Comparison of ENCODE assay signal across 13 cellular contexts in genomic region chr15:67746450-67746849, GRCh38.
DNase-seq lines count a peak whose midpoint lies in the region; ATAC-seq, FAIRE-seq and TF ChIP-seq lines count a peak whose summit lies in the region.
"Had no signal": no experiment of that assay in that cellular context is flagged by ENCODE, and none has a peak within 500 bp of the region (broad histone marks: within the 10 kb centered on the region; RNA-seq: fewer than 3 reads in every experiment).

No MANE protein-coding gene starts in this region.

- SMC1A ChIA-PET in GM12878 (lab: Charles Lee; ENCODE audit: uncharacterized antibody, unreplicated experiment), result interaction anchor here (0.9 to 3.0 kb wide), 8 partner anchors 8 to 245 kb away, joined by 3 to 12 read pairs (median 4); no protein-coding TSS in a partner anchor

- H3K36me3 Mint-ChIP-seq in naive thymus-derived CD4-positive, alpha-beta T cell, result peaks cover 0 to 12% (median 5%) of the 10 kb centered on the region in 5 donors

- no peak for TF ChIP-seq EP300 in GM12878 (IDR thresholded peaks at IDR 0.05; ENCODE audit: borderline replicate concordance in 1 of 2, control insufficient read depth in 1 of 2, low read depth in 2 of 2, low read length in 2 of 2)

- in situ Hi-C loops in GM12878 (cut with MboI), result no loop called here

- no peaks in the 10 kb centered on the region for H3K9me3 ChIP-seq in HUES6 (ENCODE audit: control insufficient read depth, insufficient read depth, low read depth, low read length)
- H3K9me3 ChIP-seq in GM12878 (replicated peaks; ENCODE audit: control insufficient read depth, insufficient read depth, low read length), result no peaks in the 10 kb centered on the region
- H3K9me3 ChIP-seq in naive thymus-derived CD4-positive, alpha-beta T cell (ENCODE audit: control insufficient read depth in 2 of 3, low read length in 3 of 3), result no peaks in the 10 kb centered on the region
- no peaks in the 10 kb centered on the region for H3K9me3 ChIP-seq in WERI-Rb-1 (ENCODE audit: severe bottlenecking)
- H3K9me3 ChIP-seq: gastrocnemius medialis, tibial nerve had no signal

- TF ChIP-seq CTCF in GM12878 (IDR thresholded peaks at IDR 0.05 in 2 of 3, conservative IDR thresholded peaks at IDR 0.05 in 1 of 3; ENCODE audit: control insufficient read depth in 2 of 3, extremely low read depth in 1 of 3, insufficient read depth in 1 of 3, low read depth in 3 of 3, low read length in 3 of 3) (no peak), WERI-Rb-1 (IDR thresholded peaks at IDR 0.05; ENCODE audit: low read depth, low read length) (no peak)

- H3K4me3 ChIP-seq in HUES6 (ENCODE audit: low read depth, low read length) (no peak overlapping the region), GM12878 (no peak overlapping the region), WERI-Rb-1 (ENCODE audit: low read depth, low read length) (no peak overlapping the region)
- H3K4me3 ChIP-seq in naive thymus-derived CD4-positive, alpha-beta T cell (ENCODE audit: low read length), result peak overlapping the region; percentile 12
- H3K4me3 ChIP-seq: dorsolateral prefrontal cortex, gastrocnemius medialis, tibial nerve had no signal

- TF ChIP-seq POLR2A in GM12878 (IDR thresholded peaks at IDR 0.05; ENCODE audit: low read depth, low read length), result no peak

- RAD21 ChIA-PET in GM12878 (lab: Charles Lee; ENCODE audit: unreplicated experiment), result interaction anchor here (0.9 kb wide), 1 partner anchor 12 kb away, joined by 3 read pairs; no protein-coding TSS in a partner anchor

- H3K4me1 ChIP-seq in HUES6 (ENCODE audit: control insufficient read depth, insufficient read depth, low read length), result peaks cover 33% of the 10 kb centered on the region
- peaks cover 5% of the 10 kb centered on the region for H3K4me1 ChIP-seq in GM12878 (ENCODE audit: control insufficient read depth, insufficient read depth, low read length)
- peaks cover 3 to 55% of the 10 kb centered on the region in 2 donors for H3K4me1 ChIP-seq in naive thymus-derived CD4-positive, alpha-beta T cell (ENCODE audit: control insufficient read depth in 2 of 2, insufficient read depth in 2 of 2, low read length in 2 of 2)
- H3K4me1 ChIP-seq: gastrocnemius medialis had no signal

- no peaks in the 10 kb centered on the region for H4K20me1 ChIP-seq in GM12878 (ENCODE audit: control insufficient read depth, insufficient read depth)

- no peak for ATAC-seq in GM12878
- ATAC-seq in naive thymus-derived CD4-positive, alpha-beta T cell, result no peak

- H3K9ac ChIP-seq in HUES6 (ENCODE audit: low read length) (no peak overlapping the region), GM12878 (ENCODE audit: control insufficient read depth, insufficient read depth, low read length) (no peak overlapping the region)

- no peak overlapping the region for H3K4me2 ChIP-seq in GM12878 (ENCODE audit: control insufficient read depth, insufficient read depth)

- intact Hi-C loops in GM12878 (cut with micrococcal nuclease; ENCODE audit: unreplicated experiment), result no loop called here
- intact Hi-C loops in naive thymus-derived CD4-positive, alpha-beta T cell (cut with micrococcal nuclease), result loop anchor here in 1 of 2 donors (1.0 to 10.0 kb wide), 2 partner anchors 12 to 122 kb away; no protein-coding TSS in a partner anchor

- peak overlapping the region; percentile 62; the same call in 1 of the 2 replicates for H3K27ac ChIP-seq in HUES6 (ENCODE audit: low read depth, low read length)
- no peak overlapping the region for H3K27ac ChIP-seq in GM12878 (ENCODE audit: control insufficient read depth, insufficient read depth)
- peak overlapping the region; percentile 21 for H3K27ac ChIP-seq in naive thymus-derived CD4-positive, alpha-beta T cell (ENCODE audit: low read depth, low read length)
- H3K27ac ChIP-seq in WERI-Rb-1, result no peak overlapping the region
- H3K27ac ChIP-seq: dorsolateral prefrontal cortex, gastrocnemius medialis had no signal

- H3K27me3 ChIP-seq in HUES6 (ENCODE audit: control insufficient read depth, insufficient read depth, low read length) (no peaks in the 10 kb centered on the region), GM12878 (replicated peaks in 1 of 2; ENCODE audit: control insufficient read depth in 2 of 2, insufficient read depth in 2 of 2, low read length in 1 of 2) (no peaks in the 10 kb centered on the region), WERI-Rb-1 (ENCODE audit: insufficient read depth, low read depth, severe bottlenecking) (no peaks in the 10 kb centered on the region)
- no peaks in the 10 kb centered on the region for H3K27me3 ChIP-seq in naive thymus-derived CD4-positive, alpha-beta T cell (ENCODE audit: control insufficient read depth in 2 of 2, insufficient read depth in 2 of 2, low read length in 2 of 2)
- H3K27me3 ChIP-seq: dorsolateral prefrontal cortex, gastrocnemius medialis, tibial nerve had no signal

- peak overlapping the region; percentile 3 to 79 (median 69) for H3K4me3 Mint-ChIP-seq in naive thymus-derived CD4-positive, alpha-beta T cell

- CTCF ChIA-PET in GM12878 (lab: Yijun Ruan, JAX), result interaction anchor here (0.8 to 1.4 kb wide), 3 partner anchors 14 to 245 kb away, joined by 3 to 6 read pairs (median 3); no protein-coding TSS in a partner anchor
- CTCF ChIA-PET in naive thymus-derived CD4-positive, alpha-beta T cell (lab: Charles Lee), result no interaction called here

- peak overlapping the region; percentile 4 to 89 (median 81) for H3K27ac Mint-ChIP-seq in naive thymus-derived CD4-positive, alpha-beta T cell

- WGBS in GM12878 (ENCODE audit: insufficient coverage, insufficient replicate concordance, low lambda C conversion rate, missing lambda C conversion rate), result 80% methylated on average over 4 of the region's 4 CpGs

- no peak for TF ChIP-seq RAD21 in GM12878 (IDR thresholded peaks at IDR 0.05; ENCODE audit: insufficient read depth, low read depth, low read length)

- no TSS peak for BruUV-seq in GM12878 (replicated peaks; lab: Mats Ljungman, UMichigan)

- peak; percentile 14 for DNase-seq in activated CD4-positive, alpha-beta T cell treated with anti-CD3 and anti-CD28 coated beads for 48 hours
- DNase-seq in activated CD4-positive, alpha-beta T cell treated with anti-CD3 and anti-CD28 coated beads, Interleukin-2, amount 50 U/mL, for 1 hour, result no peak
- DNase-seq in GM12878 (ENCODE audit: low read depth, low spot score) (no peak), SW480 (ENCODE audit: low spot score) (no peak), midbrain (lab: John Stamatoyannopoulos, UW) (no peak), WERI-Rb-1 (no peak)
- DNase-seq in naive thymus-derived CD4-positive, alpha-beta T cell, result peak in 5 of 9 donors; percentile 11 to 43 (median 34)
- DNase-seq: activated CD4-positive, alpha-beta T cell treated with anti-CD3 and anti-CD28 coated beads for 4 hours; dorsolateral prefrontal cortex; gastrocnemius medialis; NCI-H2171 had no signal

- no peaks in the 10 kb centered on the region for H3K79me2 ChIP-seq in GM12878 (ENCODE audit: control insufficient read depth, insufficient read depth, low read length)

- H3K27me3 Mint-ChIP-seq in naive thymus-derived CD4-positive, alpha-beta T cell, result no peaks in the 10 kb centered on the region

- H3K9me3 Mint-ChIP-seq in naive thymus-derived CD4-positive, alpha-beta T cell, result peaks cover 0 to 5% (median 0%) of the 10 kb centered on the region in 11 donors

- no peak for FAIRE-seq in GM12878 (lab: Jason Lieb, UNC)

- no peaks in the 10 kb centered on the region for H3K36me3 ChIP-seq in HUES6 (ENCODE audit: control insufficient read depth, insufficient read depth, low read length)
- H3K36me3 ChIP-seq in GM12878 (ENCODE audit: control insufficient read depth in 2 of 2, insufficient read depth in 2 of 2, low read length in 1 of 2), result no peaks in the 10 kb centered on the region; a peak in 1 of 4 replicates
- no peaks in the 10 kb centered on the region for H3K36me3 ChIP-seq in naive thymus-derived CD4-positive, alpha-beta T cell (ENCODE audit: control insufficient read depth in 2 of 3, insufficient read depth in 3 of 3, low read length in 3 of 3)
- no peaks in the 10 kb centered on the region for H3K36me3 ChIP-seq in WERI-Rb-1
- H3K36me3 ChIP-seq: gastrocnemius medialis had no signal

- POLR2A ChIA-PET in GM12878 (lab: Charles Lee), result no interaction called here
- POLR2A ChIA-PET in naive thymus-derived CD4-positive, alpha-beta T cell (lab: Charles Lee), result interaction anchor here (1.9 kb wide), 1 partner anchor 12 kb away, joined by 9 read pairs; no protein-coding TSS in a partner anchor

- no peak overlapping the region for H2AFZ ChIP-seq in GM12878 (ENCODE audit: control insufficient read depth, low read depth, low read length)

- H3K4me1 Mint-ChIP-seq in naive thymus-derived CD4-positive, alpha-beta T cell, result peaks cover 34 to 91% (median 66%) of the 10 kb centered on the region in 7 donors

TF ChIP-seq in GM12878, 131 proteins besides CTCF, POLR2A, EP300 and RAD21:
- TF ChIP-seq SPI1 (IDR thresholded peaks at IDR 0.05; ENCODE audit: borderline replicate concordance, insufficient read depth, low read depth, low read length) (0 out of 2 replicates have a peak, but pooled peaks have one; percentile 20), RUNX3 (IDR thresholded peaks at IDR 0.05; ENCODE audit: low read length) (no peak)
TF ChIP-seq in GM12878: peak in this region for 1.

Comparison
In these comparisons a context has a peak if more than half of its experiments do, and no peak if none do; other contexts are left out.
1. DNase-seq: peak in activated CD4-positive, alpha-beta T cell treated with anti-CD3 and anti-CD28 coated beads for 48 hours (single experiment) and naive thymus-derived CD4-positive, alpha-beta T cell (5 of 9); none in activated CD4-positive, alpha-beta T cell treated with anti-CD3 and anti-CD28 coated beads, Interleukin-2, amount 50 U/mL, for 1 hour (single experiment), GM12878 (single experiment), SW480 (single experiment), midbrain (single experiment) and WERI-Rb-1 (single experiment).
2. H3K27ac ChIP-seq: peak in HUES6 (single experiment) and naive thymus-derived CD4-positive, alpha-beta T cell (single experiment); none in GM12878 (single experiment) and WERI-Rb-1 (single experiment).